8 cellular contexts compared by ENCODE assay signal in the genomic region with DNA sequence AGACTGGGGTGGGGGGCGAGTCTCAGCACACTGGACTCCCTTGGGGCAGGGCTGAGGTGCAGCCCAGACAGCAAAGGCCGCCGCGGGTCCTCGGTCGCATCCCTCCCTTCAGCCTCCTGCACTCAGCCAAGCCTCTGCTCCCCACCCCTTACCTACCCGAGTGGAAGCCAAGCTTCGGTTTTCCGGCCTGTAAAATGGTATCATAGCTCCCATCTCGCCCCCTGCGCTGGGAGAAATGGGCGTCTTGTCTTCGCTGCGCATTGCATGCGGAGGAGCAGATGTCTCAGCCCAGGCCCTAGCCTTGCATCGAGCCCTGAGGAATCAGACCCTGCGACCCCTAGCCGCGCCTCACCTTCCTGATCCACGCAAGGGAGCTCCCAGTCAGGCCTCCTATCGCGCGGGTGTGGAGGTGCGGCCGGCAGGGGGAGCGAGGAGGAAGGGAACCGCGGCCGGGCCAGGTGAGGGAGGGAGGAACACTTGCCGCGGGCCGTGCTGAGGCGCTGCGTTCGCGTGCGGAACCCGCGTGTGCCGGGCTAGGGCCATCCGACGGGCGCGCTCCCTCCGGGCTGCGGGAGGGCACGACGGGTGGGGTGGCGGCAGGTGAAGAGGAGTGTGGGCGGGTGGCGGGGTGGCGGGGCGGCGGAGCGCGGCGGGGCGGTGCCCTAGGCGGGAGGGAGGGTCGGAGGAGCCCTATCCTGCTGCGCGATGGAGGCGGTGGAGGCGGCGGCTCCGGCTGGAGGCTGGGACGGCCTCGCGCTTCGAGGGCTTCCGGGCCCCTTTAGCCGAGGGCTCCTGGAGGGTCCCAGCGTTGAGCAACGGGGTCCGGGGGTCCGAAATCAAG. TPM values are rescaled to one million over a fixed set of nuclear protein-coding genes. Genes with fewer than 3 reads are reported as not detected.
DNase-seq lines count a peak whose midpoint lies in the region; ATAC-seq, FAIRE-seq and TF ChIP-seq lines count a peak whose summit lies in the region.
"Had no signal": no experiment of that assay in that cellular context is flagged by ENCODE, and none has a peak within 500 bp of the region (broad histone marks: within the 10 kb centered on the region; RNA-seq: fewer than 3 reads in every experiment).

No MANE protein-coding gene starts in this region.

- no peak for TF ChIP-seq POLR2A in GM12892 (IDR thresholded peaks at IDR 0.05; ENCODE audit: low read depth, low read length)

- no peak for FAIRE-seq in GM12892 (lab: Jason Lieb, UNC)
- FAIRE-seq: endometrium had no signal

- peak; percentile 83 for DNase-seq in GM12892 (ENCODE audit: insufficient read length)
- peak; percentile 36 for DNase-seq in NCI-H460 (ENCODE audit: extremely low read depth, low read depth)
- DNase-seq in activated T-cell treated with anti-CD3 and anti-CD28 coated beads, Interleukin-2, amount 50 U/mL, for 48 hours, result peak; percentile 74 to 78
- peak; percentile 42 for DNase-seq in fibroblast of villous mesenchyme (ENCODE audit: low read depth)
- peak; percentile 17 to 47 for DNase-seq in stimulated activated CD4-positive, alpha-beta T cell treated with anti-CD3 and anti-CD28 coated beads, Interleukin-12 subunit alpha, Interleukin-12 subunit beta, amount 100 ng/mL, for 24 hours (ENCODE audit: low read depth in 2 of 2)
- DNase-seq in NCI-H1417 treated with DMSO at 0.1 percent for 48 hours (lab: John Stamatoyannopoulos, UW), result no peak

- H3K4me3 ChIP-seq in fibroblast of villous mesenchyme (ENCODE audit: low read depth, low read length), result no peak overlapping the region

- ATAC-seq in HG03457 (IDR thresholded peaks at IDR 0.05; ENCODE audit: unreplicated experiment), result no peak

- TF ChIP-seq CTCF in fibroblast of villous mesenchyme (IDR thresholded peaks at IDR 0.05; ENCODE audit: insufficient read depth, low read depth, low read length), result peak; percentile 47

RNA-seq across cellular contexts. Expression of gene TBX1, which starts 4.1 kb away (rescaled TPM):
- polyA plus RNA-seq in GM12892 (2012; ENCODE audit: missing spikeins), result not detected
- 2.6 and 3.3 TPM in 2 replicates for total RNA-seq in NCI-H460 (2014; rRNA removed; shearing (Covaris generic))
- polyA plus RNA-seq in NCI-H460 (2014; cell fraction: nucleus; rRNA removed), result 6.5 and 7.2 TPM in 2 replicates
- total RNA-seq in fibroblast of villous mesenchyme, result under 0.01 and 0.43 TPM in 2 replicates

RNA-seq across cellular contexts. Expression of gene GP1BB, which starts 33.2 kb away (rescaled TPM):
- polyA plus RNA-seq in GM12892 (2012; ENCODE audit: missing spikeins), result not detected
- 3.9 and 4.5 TPM in 2 replicates for total RNA-seq in NCI-H460 (2014; rRNA removed; shearing (Covaris generic))
- polyA plus RNA-seq in NCI-H460 (2014; cell fraction: nucleus; rRNA removed), result 7.2 and 7.9 TPM in 2 replicates
- total RNA-seq in fibroblast of villous mesenchyme, result 0.86 and 2.6 TPM in 2 replicates

RNA-seq across cellular contexts. Expression of gene SEPTIN5, which starts 42.2 kb away (rescaled TPM):
- polyA plus RNA-seq in GM12892 (2012; ENCODE audit: missing spikeins), result 0.89 TPM
- total RNA-seq in NCI-H460 (2014; rRNA removed; shearing (Covaris generic)), result 11.7 and 17.4 TPM in 2 replicates
- polyA plus RNA-seq in NCI-H460 (2014; cell fraction: nucleus; rRNA removed), result 45.3 and 547 TPM in 2 replicates
- 10.4 and 14.8 TPM in 2 replicates for total RNA-seq in fibroblast of villous mesenchyme
